Comparison of ENCODE assay signal across 26 cellular contexts in genomic region chr5:111173476-111173875, GRCh38. TPM values are rescaled to one million over a fixed set of nuclear protein-coding genes. Genes with fewer than 3 reads are reported as not detected.
"Had no signal": no experiment of that assay in that cellular context is flagged by ENCODE, and none has a peak within 500 bp of the region (broad histone marks: within the 10 kb centered on the region; RNA-seq: fewer than 3 reads in every experiment).

No MANE protein-coding gene starts in this region.

- FAIRE-seq: bronchial epithelial cell had no signal

- H3K4me3 ChIP-seq: body of pancreas, K562, Peyer's patch had no signal

- H3K27ac ChIP-seq: body of pancreas, Peyer's patch had no signal

- H3K4me1 ChIP-seq: body of pancreas, Peyer's patch had no signal

- H3K4me3 Mint-ChIP-seq: activated CD4-positive, alpha-beta memory T cell treated with anti-CD3 and anti-CD28 coated beads for 36 hours; activated CD4-positive, alpha-beta T cell treated with anti-CD3 and anti-CD28 coated beads, Interleukin-2, amount 10 ng/mL, durations not matched to agents 24 days and 14 days; activated naive CD4-positive, alpha-beta T cell treated with anti-CD3 and anti-CD28 coated beads for 36 hours; activated naive CD8-positive, alpha-beta T cell; activated T-cell treated with anti-CD3 and anti-CD28 coated beads, Interleukin-2, amount 50 U/mL, for 4 hours; activated T-helper 17 cell treated with anti-CD3 and anti-CD28 coated beads, Interleukin-2, amount 50 U/mL, for 72 hours; T-helper 17 cell; WTC11 had no signal

- H3K36me3 Mint-ChIP-seq: activated CD4-positive, alpha-beta memory T cell treated with anti-CD3 and anti-CD28 coated beads for 36 hours; WTC11 had no signal

- H3K27me3 ChIP-seq: body of pancreas, Peyer's patch had no signal

- ATAC-seq: activated T-cell treated with anti-CD3 and anti-CD28 coated beads, Interleukin-2, amount 50 U/mL, for 4 hours; activated T-helper 17 cell treated with anti-CD3 and anti-CD28 coated beads, Interleukin-2, amount 50 U/mL, for 72 hours; body of pancreas; K562; T-helper 17 cell; WTC11 had no signal

- H3K36me3 ChIP-seq: Peyer's patch had no signal

- DNase-seq: activated CD4-positive, alpha-beta memory T cell treated with anti-CD3 and anti-CD28 coated beads for 36 hours; activated CD4-positive, alpha-beta T cell treated with anti-CD3 and anti-CD28 coated beads, Interleukin-2, amount 10 ng/mL, durations not matched to agents 24 days and 14 days; activated CD4-positive, CD25-positive, alpha-beta regulatory T cell treated with anti-CD3 and anti-CD28 coated beads, Interleukin-2, amount 50 U/mL, for 72 hours; activated CD8-positive, alpha-beta memory T cell treated with anti-CD3 and anti-CD28 coated beads for 24 hours; activated gamma-delta T cell; activated naive CD4-positive, alpha-beta T cell treated with anti-CD3 and anti-CD28 coated beads for 36 hours; activated T-cell treated with anti-CD3 and anti-CD28 coated beads, Interleukin-2, amount 50 U/mL, for 4 hours; anterior cingulate cortex; body of pancreas; Karpas-422; MM.1S; NCI-H1105 treated with DMSO at 0.1 percent for 48 hours; NCI-H1436 treated with DMSO at 0.1 percent for 48 hours; NCI-H187; NCI-H2081; NCI-H510A treated with DMSO at 0.1 percent for 48 hours; NCI-H69; Peyer's patch; SHP77 treated with DMSO at 0.1 percent for 48 hours; T-helper 17 cell; T-helper 9 cell had no signal

- H3K9me3 ChIP-seq: body of pancreas, Peyer's patch had no signal

- H3K27ac Mint-ChIP-seq: activated CD4-positive, alpha-beta memory T cell treated with anti-CD3 and anti-CD28 coated beads for 36 hours; activated CD4-positive, alpha-beta T cell treated with anti-CD3 and anti-CD28 coated beads, Interleukin-2, amount 10 ng/mL, durations not matched to agents 24 days and 14 days; activated naive CD4-positive, alpha-beta T cell treated with anti-CD3 and anti-CD28 coated beads for 36 hours; activated naive CD8-positive, alpha-beta T cell; activated T-helper 17 cell treated with anti-CD3 and anti-CD28 coated beads, Interleukin-2, amount 50 U/mL, for 72 hours; T-helper 17 cell; WTC11 had no signal

- H3K9me3 Mint-ChIP-seq: activated CD4-positive, alpha-beta memory T cell treated with anti-CD3 and anti-CD28 coated beads for 36 hours; activated naive CD4-positive, alpha-beta T cell treated with anti-CD3 and anti-CD28 coated beads for 36 hours; activated T-cell treated with anti-CD3 and anti-CD28 coated beads, Interleukin-2, amount 50 U/mL, for 4 hours; activated T-helper 17 cell treated with anti-CD3 and anti-CD28 coated beads, Interleukin-2, amount 50 U/mL, for 72 hours; WTC11 had no signal

- H3K27me3 Mint-ChIP-seq: activated CD4-positive, alpha-beta memory T cell treated with anti-CD3 and anti-CD28 coated beads for 36 hours; activated naive CD8-positive, alpha-beta T cell; activated T-helper 17 cell treated with anti-CD3 and anti-CD28 coated beads, Interleukin-2, amount 50 U/mL, for 72 hours; T-helper 17 cell had no signal

- H3K4me1 Mint-ChIP-seq: activated CD4-positive, alpha-beta T cell treated with anti-CD3 and anti-CD28 coated beads, Interleukin-2, amount 10 ng/mL, durations not matched to agents 24 days and 14 days; activated T-helper 17 cell treated with anti-CD3 and anti-CD28 coated beads, Interleukin-2, amount 50 U/mL, for 72 hours had no signal

RNA-seq across cellular contexts. Expression of gene CAMK4, which starts 50.7 kb away (rescaled TPM):
- polyA plus RNA-seq: K562 had no signal
